In genomic region chr4:7067523-7068278, GRCh38 we compare ENCODE assay signal across 1 cellular context.
TF ChIP-seq lines count a peak whose summit lies in the region.

GRPEL1 (minus strand) TSS chr4:7068064; CDS start chr4:7068032, 32 bp downstream.

TF ChIP-seq in GM12878, 131 proteins besides CTCF, POLR2A, EP300 and RAD21 (continued from another document and continues in another):
- TF ChIP-seq YY1 (IDR thresholded peaks at IDR 0.05; ENCODE audit: low read depth, low read length): peak; percentile 93
- TF ChIP-seq ESRRA (IDR thresholded peaks at IDR 0.05; ENCODE audit: low read length): no peak
- peak; percentile 85; the same call in 1 of the 2 replicates for TF ChIP-seq CHD2 (IDR thresholded peaks at IDR 0.05; ENCODE audit: borderline replicate concordance, low read depth, low read length)
- TF ChIP-seq NRF1 (conservative IDR thresholded peaks at IDR 0.05; ENCODE audit: low read depth, low read length): 0 out of 2 replicates have a peak, but pooled peaks have one; percentile 36
- no peak for TF ChIP-seq IRF4 (IDR thresholded peaks at IDR 0.05; ENCODE audit: low read depth, low read length)
- TF ChIP-seq NKRF (conservative IDR thresholded peaks at IDR 0.05): peak; percentile 91
- TF ChIP-seq RFX5 (IDR thresholded peaks at IDR 0.05; ENCODE audit: low read depth, low read length): peak; percentile 63
- TF ChIP-seq CEBPZ (IDR thresholded peaks at IDR 0.05; ENCODE audit: low read depth, low read length): 0 out of 2 replicates have a peak, but pooled peaks have one; percentile 21
- no peak for TF ChIP-seq SUZ12 (IDR thresholded peaks at IDR 0.05; ENCODE audit: unreplicated experiment)
- TF ChIP-seq IRF5 (IDR thresholded peaks at IDR 0.05; ENCODE audit: borderline replicate concordance): peak; percentile 69; the same call in 1 of the 2 replicates
- TF ChIP-seq BHLHE40 (IDR thresholded peaks at IDR 0.05; ENCODE audit: borderline replicate concordance in 1 of 2, low read depth in 2 of 2, low read length in 1 of 2): peak; percentile 76 to 88; a peak in 3 of 4 replicates
- no peak for TF ChIP-seq RCOR1 (conservative IDR thresholded peaks at IDR 0.05; ENCODE audit: low read depth, low read length)
- peak; percentile 6 for TF ChIP-seq BCL3 (IDR thresholded peaks at IDR 0.05; ENCODE audit: borderline replicate concordance, insufficient read depth, low read depth, low read length, poor library complexity, severe bottlenecking)
- no peak for TF ChIP-seq ZSCAN29 (IDR thresholded peaks at IDR 0.05)
- TF ChIP-seq JUNB (IDR thresholded peaks at IDR 0.05): no peak
- peak; percentile 96 for TF ChIP-seq POLR2AphosphoS5 (IDR thresholded peaks at IDR 0.05; ENCODE audit: low read length)
- TF ChIP-seq KLF5 (IDR thresholded peaks at IDR 0.05; ENCODE audit: partially characterized antibody): peak; percentile 65
- TF ChIP-seq KDM1A (IDR thresholded peaks at IDR 0.05; ENCODE audit: borderline replicate concordance): no peak
- peak; percentile 37 for TF ChIP-seq CREM (IDR thresholded peaks at IDR 0.05; ENCODE audit: low read depth)
- 0 out of 2 replicates have a peak, but pooled peaks have one; percentile 20 for TF ChIP-seq TCF12 (IDR thresholded peaks at IDR 0.05; ENCODE audit: low read depth, low read length)
- peak; percentile 90 for TF ChIP-seq GATAD2B (conservative IDR thresholded peaks at IDR 0.05; ENCODE audit: low read depth)
- no peak for TF ChIP-seq NFYA (IDR thresholded peaks at IDR 0.05; ENCODE audit: borderline replicate concordance, low read depth, low read length)
- TF ChIP-seq NBN (IDR thresholded peaks at IDR 0.05): 0 out of 2 replicates have a peak, but pooled peaks have one; percentile 43
- TF ChIP-seq EED (IDR thresholded peaks at IDR 0.05; ENCODE audit: low read depth): no peak
- TF ChIP-seq ZNF687 (IDR thresholded peaks at IDR 0.05): peak; percentile 63
- TF ChIP-seq FOXM1 (IDR thresholded peaks at IDR 0.05; ENCODE audit: low read depth, low read length): no peak
- peak; percentile 96 for TF ChIP-seq LARP7 (IDR thresholded peaks at IDR 0.05)
- no peak for TF ChIP-seq STAT3 (IDR thresholded peaks at IDR 0.05; ENCODE audit: low read depth, low read length)
- TF ChIP-seq ATF7 (IDR thresholded peaks at IDR 0.05; ENCODE audit: low read depth): peak; percentile 36; the same call in 1 of the 2 replicates
- TF ChIP-seq HSF1 (IDR thresholded peaks at IDR 0.05; ENCODE audit: low read depth, low read length): no peak
- no peak for TF ChIP-seq GABPA (IDR thresholded peaks at IDR 0.05; ENCODE audit: low read depth)
- peak; percentile 86 for TF ChIP-seq ZNF207 (IDR thresholded peaks at IDR 0.05; ENCODE audit: borderline replicate concordance)
- TF ChIP-seq NR2C1 (IDR thresholded peaks at IDR 0.05): peak; percentile 94
- no peak for TF ChIP-seq CEBPB (IDR thresholded peaks at IDR 0.05; ENCODE audit: borderline replicate concordance in 1 of 2, low read depth in 2 of 2, low read length in 2 of 2)
- no peak for TF ChIP-seq ZBTB40 (IDR thresholded peaks at IDR 0.05; ENCODE audit: borderline replicate concordance)
- TF ChIP-seq JUND (IDR thresholded peaks at IDR 0.05; ENCODE audit: low read depth, low read length): no peak
- TF ChIP-seq RELA (IDR thresholded peaks at IDR 0.05; ENCODE audit: borderline replicate concordance, partially characterized antibody): no peak
- TF ChIP-seq FOXK2 (IDR thresholded peaks at IDR 0.05): no peak
- TF ChIP-seq SKIL (IDR thresholded peaks at IDR 0.05; ENCODE audit: low read depth, poor library complexity, severe bottlenecking): no peak
- TF ChIP-seq EGR1 (IDR thresholded peaks at IDR 0.05; ENCODE audit: borderline replicate concordance in 1 of 2, low read depth in 2 of 2, low read length in 2 of 2): no peak
- TF ChIP-seq ZNF217 (IDR thresholded peaks at IDR 0.05): 0 out of 2 replicates have a peak, but pooled peaks have one; percentile 31
- no peak for TF ChIP-seq NR2C2 (IDR thresholded peaks at IDR 0.05; ENCODE audit: borderline replicate concordance, control insufficient read depth, insufficient read length, low read depth)
- peak; percentile 18; the same call in 1 of the 2 replicates for TF ChIP-seq CBFB (IDR thresholded peaks at IDR 0.05; ENCODE audit: low read depth)
